32 cellular contexts compared by ENCODE assay signal in the genomic region with DNA sequence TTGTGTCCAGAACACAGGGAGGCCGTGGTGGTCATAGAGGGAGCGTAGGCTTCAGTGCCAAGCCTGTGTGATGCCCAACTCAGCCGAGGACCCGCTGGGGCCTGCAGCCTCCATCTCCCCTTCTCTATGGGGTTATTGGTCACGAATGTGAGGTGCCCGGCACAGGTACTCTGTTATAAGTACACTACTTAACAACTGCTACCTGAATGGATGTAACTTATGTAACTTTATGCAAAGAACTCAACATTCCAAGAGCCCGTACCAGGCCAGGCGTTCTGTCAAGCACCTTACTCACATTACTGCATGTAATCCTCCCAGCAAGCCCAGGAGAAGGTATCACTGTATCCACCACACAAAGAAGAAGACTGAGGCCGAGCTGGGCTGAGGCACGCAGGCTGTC. TPM values are rescaled to one million over a fixed set of nuclear protein-coding genes. Genes with fewer than 3 reads are reported as not detected.
"Had no signal": no experiment of that assay in that cellular context is flagged by ENCODE, and none has a peak within 500 bp of the region (broad histone marks: within the 10 kb centered on the region; RNA-seq: fewer than 3 reads in every experiment).

No MANE protein-coding gene starts in this region.

- H3K4me3 Mint-ChIP-seq: activated CD4-positive, alpha-beta memory T cell treated with anti-CD3 and anti-CD28 coated beads, Interleukin-2, amount 10 ng/mL, durations not matched to agents 7 days and 5 days; activated CD4-positive, alpha-beta T cell treated with anti-CD3 and anti-CD28 coated beads for 36 hours; activated CD4-positive, alpha-beta T cell treated with anti-CD3 and anti-CD28 coated beads, Interleukin-2, amount 10 ng/mL, durations not matched to agents 24 days and 14 days; activated naive CD8-positive, alpha-beta T cell; activated T-cell treated with anti-CD3 and anti-CD28 coated beads, Interleukin-2, amount 50 U/mL, for 4 hours; activated T-helper 17 cell treated with anti-CD3 and anti-CD28 coated beads, Interleukin-2, amount 50 U/mL, for 72 hours; effector memory CD8-positive, alpha-beta T cell had no signal

- ATAC-seq: activated CD4-positive, alpha-beta T cell treated with anti-CD3 and anti-CD28 coated beads for 36 hours; activated T-cell treated with anti-CD3 and anti-CD28 coated beads, Interleukin-2, amount 50 U/mL, for 4 hours; activated T-helper 17 cell treated with anti-CD3 and anti-CD28 coated beads, Interleukin-2, amount 50 U/mL, for 72 hours; effector memory CD8-positive, alpha-beta T cell; gastroesophageal sphincter had no signal

- H3K9me3 Mint-ChIP-seq: activated CD4-positive, alpha-beta memory T cell treated with anti-CD3 and anti-CD28 coated beads, Interleukin-2, amount 10 ng/mL, durations not matched to agents 7 days and 5 days; activated CD4-positive, alpha-beta T cell treated with anti-CD3 and anti-CD28 coated beads, Interleukin-2, amount 10 ng/mL, durations not matched to agents 24 days and 14 days; activated T-cell treated with anti-CD3 and anti-CD28 coated beads, Interleukin-2, amount 50 U/mL, for 4 hours; effector memory CD8-positive, alpha-beta T cell had no signal

- H3K9me3 ChIP-seq: esophagus squamous epithelium, gastroesophageal sphincter had no signal

- H3K36me3 Mint-ChIP-seq: activated naive CD8-positive, alpha-beta T cell had no signal

- DNase-seq: activated CD4-positive, alpha-beta memory T cell treated with anti-CD3 and anti-CD28 coated beads, Interleukin-2, amount 10 ng/mL, durations not matched to agents 7 days and 5 days; activated CD4-positive, alpha-beta T cell treated with anti-CD3 and anti-CD28 coated beads for 36 hours; activated CD4-positive, alpha-beta T cell treated with anti-CD3 and anti-CD28 coated beads, Interleukin-2, amount 10 ng/mL, durations not matched to agents 24 days and 14 days; activated CD4-positive, CD25-positive, alpha-beta regulatory T cell; activated CD4-positive, CD25-positive, alpha-beta regulatory T cell treated with anti-CD3 and anti-CD28 coated beads, Interleukin-2, amount 50 U/mL, for 72 hours; activated effector memory CD4-positive, alpha-beta T cell treated with Interleukin-2 at 50 U/mL for 16 hours; activated gamma-delta T cell treated with Interleukin-2 at 50 U/mL for 16 hours; activated naive CD4-positive, alpha-beta T cell treated with anti-CD3 and anti-CD28 coated beads, Interleukin-2, amount 50 U/mL, for 16 hours; activated naive CD4-positive, alpha-beta T cell treated with Interleukin-2 at 50 U/mL for 16 hours; activated T-cell treated with anti-CD3 and anti-CD28 coated beads, Interleukin-2, amount 50 U/mL, for 4 hours; amniotic stem cell; anterior cingulate cortex; brain microvascular endothelial cell; caudate nucleus; cortex of kidney; dermis blood vessel endothelial cell; effector CD4-positive, alpha-beta T cell; effector memory CD8-positive, alpha-beta T cell; erythroblast; esophagus squamous epithelium; foreskin melanocyte; T-helper 2 cell had no signal

- H3K4me1 ChIP-seq: esophagus squamous epithelium, gastroesophageal sphincter had no signal

- H3K4me1 Mint-ChIP-seq: activated CD4-positive, alpha-beta memory T cell treated with anti-CD3 and anti-CD28 coated beads, Interleukin-2, amount 10 ng/mL, durations not matched to agents 7 days and 5 days; activated CD4-positive, alpha-beta T cell treated with anti-CD3 and anti-CD28 coated beads for 36 hours; activated CD4-positive, alpha-beta T cell treated with anti-CD3 and anti-CD28 coated beads, Interleukin-2, amount 10 ng/mL, durations not matched to agents 24 days and 14 days; activated T-helper 17 cell treated with anti-CD3 and anti-CD28 coated beads, Interleukin-2, amount 50 U/mL, for 72 hours had no signal

- H3K36me3 ChIP-seq: brain microvascular endothelial cell, esophagus squamous epithelium, gastroesophageal sphincter had no signal

- H3K27ac Mint-ChIP-seq: activated CD4-positive, alpha-beta memory T cell treated with anti-CD3 and anti-CD28 coated beads, Interleukin-2, amount 10 ng/mL, durations not matched to agents 7 days and 5 days; activated CD4-positive, alpha-beta T cell treated with anti-CD3 and anti-CD28 coated beads for 36 hours; activated CD4-positive, alpha-beta T cell treated with anti-CD3 and anti-CD28 coated beads, Interleukin-2, amount 10 ng/mL, durations not matched to agents 24 days and 14 days; activated naive CD8-positive, alpha-beta T cell; activated T-helper 17 cell treated with anti-CD3 and anti-CD28 coated beads, Interleukin-2, amount 50 U/mL, for 72 hours; effector memory CD8-positive, alpha-beta T cell had no signal

- H3K27me3 ChIP-seq: brain microvascular endothelial cell, esophagus squamous epithelium, gastroesophageal sphincter had no signal

- H3K27ac ChIP-seq: brain microvascular endothelial cell, esophagus squamous epithelium, gastroesophageal sphincter had no signal

- H3K27me3 Mint-ChIP-seq: activated CD4-positive, alpha-beta memory T cell treated with anti-CD3 and anti-CD28 coated beads, Interleukin-2, amount 10 ng/mL, durations not matched to agents 7 days and 5 days; activated CD4-positive, alpha-beta T cell treated with anti-CD3 and anti-CD28 coated beads for 36 hours; activated CD4-positive, alpha-beta T cell treated with anti-CD3 and anti-CD28 coated beads, Interleukin-2, amount 10 ng/mL, durations not matched to agents 24 days and 14 days; activated naive CD8-positive, alpha-beta T cell had no signal

- H3K4me3 ChIP-seq: esophagus squamous epithelium, gastroesophageal sphincter had no signal

RNA-seq across cellular contexts. Expression of a gene that starts 24.5 kb away (rescaled TPM):
- total RNA-seq: activated CD4-positive, alpha-beta memory T cell treated with anti-CD3 and anti-CD28 coated beads, Interleukin-2, amount 10 ng/mL, durations not matched to agents 7 days and 5 days; activated CD4-positive, alpha-beta T cell treated with anti-CD3 and anti-CD28 coated beads for 36 hours; activated CD4-positive, alpha-beta T cell treated with anti-CD3 and anti-CD28 coated beads, Interleukin-2, amount 10 ng/mL, durations not matched to agents 24 days and 14 days; activated T-cell treated with anti-CD3 and anti-CD28 coated beads, Interleukin-2, amount 50 U/mL, for 4 hours; activated T-helper 17 cell treated with anti-CD3 and anti-CD28 coated beads, Interleukin-2, amount 50 U/mL, for 72 hours; astrocyte; chondrocyte; dermis blood vessel endothelial cell; esophagus squamous epithelium; fibroblast of lung; fibroblast of villous mesenchyme; gastroesophageal sphincter; glomerular endothelial cell; T-helper 1 cell treated with Interleukin-12 subunit alpha and Interleukin-12 subunit beta and Interleukin-4 antibody, amounts not matched to agents 30 ng/mL and 1 ng/mL, for 36 hours had no signal
- polyA plus RNA-seq: adipose tissue, fibroblast of lung had no signal
